8 cellular contexts compared by ENCODE assay signal in genomic region chr1:100774370-100774769, GRCh38. TPM values are rescaled to one million over a fixed set of nuclear protein-coding genes. Genes with fewer than 3 reads are reported as not detected.
"Had no signal": no experiment of that assay in that cellular context is flagged by ENCODE, and none has a peak within 500 bp of the region (broad histone marks: within the 10 kb centered on the region; RNA-seq: fewer than 3 reads in every experiment).

No MANE protein-coding gene starts in this region.

- H3K4me3 ChIP-seq: K562 had no signal

- DNase-seq: IMR-90, KBM-7 had no signal

- ATAC-seq: HepG2, K562 had no signal

- H3K27ac ChIP-seq: HL-60 had no signal

RNA-seq across cellular contexts. Expression of gene VCAM1, which starts 54.8 kb away (rescaled TPM):
- total RNA-seq: HepG2, HT-29, HT1080 had no signal
- polyA plus RNA-seq: HepG2, IgD-negative memory B cell had no signal
